In genomic region chr20:3896853-3897252, GRCh38 we compare ENCODE assay signal across 11 cellular contexts. TPM values are rescaled to one million over a fixed set of nuclear protein-coding genes. Genes with fewer than 3 reads are reported as not detected.
DNase-seq lines count a peak whose midpoint lies in the region; ATAC-seq and TF ChIP-seq lines count a peak whose summit lies in the region.
"Had no signal": no experiment of that assay in that cellular context is flagged by ENCODE, and none has a peak within 500 bp of the region (broad histone marks: within the 10 kb centered on the region; RNA-seq: fewer than 3 reads in every experiment).

No MANE protein-coding gene starts in this region.

- H3K9me3 ChIP-seq in Karpas-422 (ENCODE audit: low read length) (no peaks in the 10 kb centered on the region), trophoblast cell (ENCODE audit: insufficient read depth, low read depth, low read length) (no peaks in the 10 kb centered on the region), colonic mucosa (no peaks in the 10 kb centered on the region)

- H3K27ac ChIP-seq in Karpas-422 (ENCODE audit: low read length), result peak overlapping the region; percentile 38
- H3K27ac ChIP-seq in trophoblast cell (ENCODE audit: low read depth, low read length), result no peak overlapping the region
- H3K27ac ChIP-seq in colonic mucosa, result no peak overlapping the region

- H4K91ac ChIP-seq in trophoblast cell (ENCODE audit: low read depth, low read length), result no peak overlapping the region

- no peaks in the 10 kb centered on the region for H3K27me3 ChIP-seq in Karpas-422 (ENCODE audit: low read length)
- no peaks in the 10 kb centered on the region for H3K27me3 ChIP-seq in trophoblast cell (ENCODE audit: insufficient read depth, low read length)
- no peaks in the 10 kb centered on the region for H3K27me3 ChIP-seq in colonic mucosa

- no peak overlapping the region for H3K18ac ChIP-seq in trophoblast cell (ENCODE audit: low read length)

- ATAC-seq in effector memory CD8-positive, alpha-beta T cell (replicated peaks), result peak; percentile 14
- ATAC-seq in GM21723 (IDR thresholded peaks at IDR 0.05; ENCODE audit: unreplicated experiment), result no peak

- H4K12ac ChIP-seq in trophoblast cell (ENCODE audit: low read depth, low read length), result no peak overlapping the region

- no peak overlapping the region for H2BK5ac ChIP-seq in trophoblast cell (ENCODE audit: low read depth, low read length, poor library complexity)

- no peak overlapping the region for H3K4me3 Mint-ChIP-seq in activated T-cell treated with anti-CD3 and anti-CD28 coated beads, Interleukin-2, amount 50 U/mL, for 24 hours
- peak overlapping the region; percentile 77 to 78 for H3K4me3 Mint-ChIP-seq in effector memory CD8-positive, alpha-beta T cell

- H3K27me3 Mint-ChIP-seq in activated T-cell treated with anti-CD3 and anti-CD28 coated beads, Interleukin-2, amount 50 U/mL, for 24 hours, result no peaks in the 10 kb centered on the region
- H3K27me3 Mint-ChIP-seq in effector memory CD8-positive, alpha-beta T cell, result no peaks in the 10 kb centered on the region

- H4K20me1 ChIP-seq in Karpas-422 (ENCODE audit: insufficient read depth, low read depth, low read length), result peaks cover 79% of the 10 kb centered on the region

- no peak overlapping the region for H3K14ac ChIP-seq in trophoblast cell (ENCODE audit: low read length)

- H3K9ac ChIP-seq in Karpas-422 (ENCODE audit: low read length) (peak overlapping the region; percentile 1; the same call in 1 of the 2 replicates), trophoblast cell (ENCODE audit: low read length) (no peak overlapping the region), colonic mucosa (ENCODE audit: low read depth in 2 of 2, low read length in 2 of 2) (no peak overlapping the region)

- H3K9me3 Mint-ChIP-seq in activated T-cell treated with anti-CD3 and anti-CD28 coated beads, Interleukin-2, amount 50 U/mL, for 24 hours, result no peaks in the 10 kb centered on the region
- no peaks in the 10 kb centered on the region for H3K9me3 Mint-ChIP-seq in effector memory CD8-positive, alpha-beta T cell

- H3K4me1 Mint-ChIP-seq in activated T-cell treated with anti-CD3 and anti-CD28 coated beads, Interleukin-2, amount 50 U/mL, for 24 hours (ENCODE audit: low read depth), result peaks cover 78% of the 10 kb centered on the region
- peaks cover 59 to 74% of the 10 kb centered on the region in 2 donors for H3K4me1 Mint-ChIP-seq in effector memory CD8-positive, alpha-beta T cell (ENCODE audit: low read depth in 2 of 2)

- H4K8ac ChIP-seq in trophoblast cell (ENCODE audit: low read depth, low read length), result no peak overlapping the region

- no peaks in the 10 kb centered on the region for H3K9me2 ChIP-seq in Karpas-422 (replicated peaks; ENCODE audit: insufficient read depth, low read length)

- H3K79me1 ChIP-seq in trophoblast cell (ENCODE audit: low read length), result no peaks in the 10 kb centered on the region

- H2AFZ ChIP-seq in Karpas-422 (ENCODE audit: low read length), result no peak overlapping the region
- no peak overlapping the region for H2AFZ ChIP-seq in trophoblast cell (ENCODE audit: insufficient read depth, low read length, poor library complexity)

- H3K36me3 Mint-ChIP-seq in activated T-cell treated with anti-CD3 and anti-CD28 coated beads, Interleukin-2, amount 50 U/mL, for 24 hours (ENCODE audit: low read depth), result peaks cover 73% of the 10 kb centered on the region
- peaks cover 33% of the 10 kb centered on the region for H3K36me3 Mint-ChIP-seq in effector memory CD8-positive, alpha-beta T cell (ENCODE audit: insufficient read depth)

- H3K27ac Mint-ChIP-seq in activated T-cell treated with anti-CD3 and anti-CD28 coated beads, Interleukin-2, amount 50 U/mL, for 24 hours, result peak overlapping the region; percentile 85
- H3K27ac Mint-ChIP-seq in effector memory CD8-positive, alpha-beta T cell, result peak overlapping the region; percentile 88 to 90

- intact Hi-C loops in colonic mucosa (cut with DNase I), result no loop called here

- H2BK12ac ChIP-seq in trophoblast cell (ENCODE audit: low read length), result no peak overlapping the region

- no peak overlapping the region for H3K23ac ChIP-seq in trophoblast cell (ENCODE audit: low read length)

- no peak overlapping the region for H2AK5ac ChIP-seq in trophoblast cell (ENCODE audit: low read length)

- no peak overlapping the region for H2BK120ac ChIP-seq in trophoblast cell (ENCODE audit: insufficient read depth, low read length, poor library complexity)

- H3K4ac ChIP-seq in trophoblast cell (ENCODE audit: low read depth, low read length), result peak overlapping the region; percentile 95

- no peak for DNase-seq in activated T-cell treated with anti-CD3 and anti-CD28 coated beads, Interleukin-2, amount 50 U/mL, for 24 hours
- DNase-seq in activated T-cell treated with anti-CD3 and anti-CD28 coated beads, Interleukin-2, amount 50 U/mL, for 1 hour, result no peak
- DNase-seq in Karpas-422, result no peak
- DNase-seq in effector memory CD8-positive, alpha-beta T cell, result no peak
- no peak for DNase-seq in trophoblast cell
- no peak for DNase-seq in SHP77 treated with DMSO at 0.1 percent for 48 hours (lab: John Stamatoyannopoulos, UW)
- no peak for DNase-seq in colonic mucosa
- DNase-seq: glutamatergic neuron, NCI-H2081, occipital lobe had no signal

- H3K79me2 ChIP-seq in Karpas-422 (ENCODE audit: low read length) (peaks cover 100% of the 10 kb centered on the region), trophoblast cell (ENCODE audit: control insufficient read depth, insufficient read depth, low read length, poor library complexity) (peaks cover 35% of the 10 kb centered on the region)

- H3K36me3 ChIP-seq in Karpas-422 (ENCODE audit: insufficient read depth, low read length) (peaks cover 13% of the 10 kb centered on the region), trophoblast cell (ENCODE audit: control insufficient read depth in 1 of 2, insufficient read depth in 2 of 2, low read length in 2 of 2) (peaks cover 2 to 3% of the 10 kb centered on the region in 2 experiments), colonic mucosa (no peaks in the 10 kb centered on the region)

- H3K4me3 ChIP-seq in Karpas-422 (ENCODE audit: low read length) (no peak overlapping the region), trophoblast cell (ENCODE audit: low read depth, low read length) (no peak overlapping the region), colonic mucosa (no peak overlapping the region)

- H3K4me2 ChIP-seq in Karpas-422 (ENCODE audit: low read depth, low read length, poor library complexity, severe bottlenecking), result peak overlapping the region; percentile 20
- no peak overlapping the region for H3K4me2 ChIP-seq in trophoblast cell (ENCODE audit: low read length)

- peaks cover 68% of the 10 kb centered on the region for H3K4me1 ChIP-seq in Karpas-422 (ENCODE audit: low read length)
- peaks cover 0 to 6% of the 10 kb centered on the region in 2 experiments for H3K4me1 ChIP-seq in trophoblast cell (ENCODE audit: control insufficient read depth in 1 of 2, insufficient read depth in 2 of 2, low read length in 2 of 2)
- no peaks in the 10 kb centered on the region for H3K4me1 ChIP-seq in colonic mucosa

- no CpG with 5 or more reads among the region's 5 CpGs for WGBS in trophoblast cell (ENCODE audit: extremely low coverage, insufficient coverage, insufficient read length)

- TF ChIP-seq CTCF in colonic mucosa (IDR thresholded peaks at IDR 0.05), result no peak

RNA-seq across cellular contexts. Expression of gene PANK2, which starts 7.7 kb away (rescaled TPM):
- total RNA-seq in Karpas-422 (2014; rRNA removed; shearing (Covaris generic); ENCODE audit: low replicate concordance), result 19.2 and 41.5 TPM in 2 replicates
- polyA plus RNA-seq in trophoblast cell (2013), result 18.9 and 19.4 TPM in 2 replicates
- total RNA-seq in colonic mucosa, result 10 to 100 TPM; 29.7 to 31.3 TPM

RNA-seq across cellular contexts. Expression of gene MAVS, which starts 50.2 kb away (rescaled TPM):
- 18.4 and 22.7 TPM in 2 replicates for total RNA-seq in Karpas-422 (2014; rRNA removed; shearing (Covaris generic); ENCODE audit: low replicate concordance)
- 17.5 and 17.6 TPM in 2 replicates for polyA plus RNA-seq in trophoblast cell (2013)
- 10 to 100 TPM; 46.2 to 70.7 TPM for total RNA-seq in colonic mucosa
